Comparison of ENCODE assay signal across 28 cellular contexts in genomic region chr2:210591663-210592062, GRCh38.
"Had no signal": no experiment of that assay in that cellular context is flagged by ENCODE, and none has a peak within 500 bp of the region (broad histone marks: within the 10 kb centered on the region; RNA-seq: fewer than 3 reads in every experiment).

No MANE protein-coding gene starts in this region.

- FAIRE-seq: astrocyte, bronchial epithelial cell had no signal

- H3K36me3 ChIP-seq: brain microvascular endothelial cell, esophagus muscularis mucosa, WERI-Rb-1 had no signal

- H3K27me3 ChIP-seq: brain microvascular endothelial cell, esophagus muscularis mucosa, foreskin keratinocyte, heart left ventricle had no signal

- H3K27ac ChIP-seq: brain microvascular endothelial cell, coronary artery, esophagus muscularis mucosa, foreskin keratinocyte, heart left ventricle, WERI-Rb-1 had no signal

- ATAC-seq: activated CD4-positive, CD25-positive, alpha-beta regulatory T cell treated with anti-CD3 and anti-CD28 coated beads, Interleukin-2, amount 50 U/mL, for 24 hours; activated CD8-positive, alpha-beta T cell treated with anti-CD3 and anti-CD28 coated beads for 36 hours; activated T-cell treated with anti-CD3 and anti-CD28 coated beads, Interleukin-2, amount 50 U/mL, for 4 hours; activated T-helper 17 cell treated with anti-CD3 and anti-CD28 coated beads, Interleukin-2, amount 50 U/mL, for 72 hours; effector memory CD8-positive, alpha-beta T cell; foreskin keratinocyte; heart left ventricle; T-cell had no signal

- H3K9me3 ChIP-seq: esophagus muscularis mucosa, heart left ventricle had no signal

- H3K4me1 ChIP-seq: esophagus muscularis mucosa, foreskin keratinocyte, heart left ventricle had no signal

- H3K4me3 ChIP-seq: coronary artery, esophagus muscularis mucosa, heart left ventricle had no signal

- DNase-seq: activated B cell treated with CpG ODN at 0.5 μM for 24 hours; activated CD4-positive, alpha-beta T cell treated with anti-CD3 and anti-CD28 coated beads for 48 hours; activated CD4-positive, alpha-beta T cell treated with anti-CD3 and anti-CD28 coated beads, Interleukin-2, amount 50 U/mL, for 1 hour; activated CD4-positive, alpha-beta T cell treated with anti-CD3 and anti-CD28 coated beads, Interleukin-2, amount 50 U/mL, for 48 hours; activated CD8-positive, alpha-beta memory T cell treated with anti-CD3 and anti-CD28 coated beads for 24 hours; activated CD8-positive, alpha-beta T cell treated with anti-CD3 and anti-CD28 coated beads for 36 hours; activated effector memory CD4-positive, alpha-beta T cell treated with Interleukin-2 at 50 U/mL for 16 hours; activated gamma-delta T cell treated with Interleukin-2 at 50 U/mL for 16 hours; activated naive CD4-positive, alpha-beta T cell treated with anti-CD3 and anti-CD28 coated beads, Interleukin-2, amount 50 U/mL, for 16 hours; activated naive CD4-positive, alpha-beta T cell treated with Interleukin-2 at 50 U/mL for 16 hours; activated T-cell treated with anti-CD3 and anti-CD28 coated beads, Interleukin-2, amount 50 U/mL, for 4 hours; amniotic stem cell; brain microvascular endothelial cell; effector CD4-positive, alpha-beta T cell; effector memory CD8-positive, alpha-beta T cell; erythroblast; foreskin keratinocyte; glutamatergic neuron; heart left ventricle; T-cell; T1000; WERI-Rb-1 had no signal
